Comparison of ENCODE assay signal across 13 cellular contexts in genomic region chr4:138086471-138086870, GRCh38.
"Had no signal": no experiment of that assay in that cellular context is flagged by ENCODE, and none has a peak within 500 bp of the region (broad histone marks: within the 10 kb centered on the region; RNA-seq: fewer than 3 reads in every experiment).

No MANE protein-coding gene starts in this region.

- H3K4me3 ChIP-seq: gastroesophageal sphincter, heart right ventricle, tibial nerve had no signal

- H3K36me3 ChIP-seq: gastroesophageal sphincter, heart right ventricle, tibial nerve had no signal

- ATAC-seq: gastroesophageal sphincter; naive thymus-derived CD8-positive, alpha-beta T cell; stimulated activated naive CD8-positive, alpha-beta T cell treated with anti-CD3 and anti-CD28 coated beads, Interleukin-15, Interleukin-2, amounts not matched to agents 100 U/mL and 50 U/mL, for 24 hours; T-cell had no signal

- DNase-seq: activated B cell treated with CpG ODN at 0.5 μM for 24 hours; activated CD4-positive, alpha-beta memory T cell treated with anti-CD3 and anti-CD28 coated beads for 36 hours; activated CD4-positive, alpha-beta T cell treated with anti-CD3 and anti-CD28 coated beads for 4 hours; activated T-cell treated with anti-CD3 and anti-CD28 coated beads for 4 hours; effector memory CD4-positive, alpha-beta T cell; heart right ventricle; mesendoderm; naive thymus-derived CD8-positive, alpha-beta T cell; stimulated activated naive CD8-positive, alpha-beta T cell treated with anti-CD3 and anti-CD28 coated beads, Interleukin-15, Interleukin-2, amounts not matched to agents 100 U/mL and 50 U/mL, for 24 hours; substantia nigra; T-cell had no signal

- H3K9me3 ChIP-seq: gastroesophageal sphincter, heart right ventricle, tibial nerve had no signal

- H3K27ac ChIP-seq: tibial nerve had no signal

- H3K27me3 ChIP-seq: gastroesophageal sphincter, heart right ventricle, tibial nerve had no signal
